ENCODE assay signal across 10 cellular contexts in genomic region chr3:11717301-11717700, GRCh38.
DNase-seq lines count a peak whose midpoint lies in the region; ATAC-seq and TF ChIP-seq lines count a peak whose summit lies in the region.
"Had no signal": no experiment of that assay in that cellular context is flagged by ENCODE, and none has a peak within 500 bp of the region (broad histone marks: within the 10 kb centered on the region; RNA-seq: fewer than 3 reads in every experiment).

No MANE protein-coding gene starts in this region.

- H3K9me3 ChIP-seq in HCT116 (ENCODE audit: control insufficient read depth in 1 of 2, insufficient read depth in 1 of 2, low read depth in 1 of 2, low read length in 2 of 2) (no peaks in the 10 kb centered on the region), testis (no peaks in the 10 kb centered on the region)

- H4K20me1 ChIP-seq in HCT116 (ENCODE audit: insufficient read depth) = no peaks in the 10 kb centered on the region

- intact Hi-C loops in HCT116 (cut with micrococcal nuclease) = no loop called here
- intact Hi-C loops in testis (cut with DNase I; ENCODE audit: low total_unique reads) = no loop called here

- H3K27me3 ChIP-seq in HCT116 (ENCODE audit: insufficient read depth, low read length) (no peaks in the 10 kb centered on the region), testis (no peaks in the 10 kb centered on the region)

- no peak overlapping the region for H3K4me3 ChIP-seq in HCT116 (replicated peaks in 1 of 2; ENCODE audit: low read depth in 1 of 2, low read length in 2 of 2)
- H3K4me3 ChIP-seq in testis = peak overlapping the region in 1 of 2 donors; percentile 88

- H3K9me2 ChIP-seq in HCT116 (ENCODE audit: insufficient read depth) = no peaks in the 10 kb centered on the region

- ATAC-seq in HCT116 = no peak
- ATAC-seq: stimulated activated effector memory CD8-positive, alpha-beta T cell treated with anti-CD3 and anti-CD28 coated beads, Interleukin-12 subunit alpha, Interleukin-12 subunit beta, amount 100 ng/mL, for 72 hours had no signal

- peak overlapping the region; percentile 95; the same call in 1 of the 2 replicates for H3K4me2 ChIP-seq in HCT116 (ENCODE audit: low read length)

- no peak for DNase-seq in HCT116 (ENCODE audit: low read depth, low spot score)
- peak; percentile 40 for DNase-seq in amniotic epithelial cell (ENCODE audit: low read depth)
- DNase-seq in kidney glomerular epithelial cell (lab: John Stamatoyannopoulos, UW) = peak; percentile 38
- DNase-seq in testis = no peak
- DNase-seq in NCI-H1417 (lab: John Stamatoyannopoulos, UW) = no peak
- DNase-seq in stimulated activated CD4-positive, alpha-beta T cell treated with anti-CD3 and anti-CD28 coated beads, Interleukin-4, amount 100 ng/mL, for 24 hours = no peak
- DNase-seq in SW480 (ENCODE audit: low spot score) = no peak
- DNase-seq: central memory CD4-positive, alpha-beta T cell; NCI-H1092 had no signal

- CTCF ChIA-PET in HCT116 (lab: Charles Lee) = no interaction called here

- peaks cover 48% of the 10 kb centered on the region for H3K79me2 ChIP-seq in HCT116 (ENCODE audit: insufficient read depth, low read length)

- H3K4me1 ChIP-seq in HCT116 (ENCODE audit: control insufficient read depth in 1 of 2, insufficient read depth in 2 of 2, low read length in 2 of 2) (peaks cover 19 to 30% of the 10 kb centered on the region in 2 experiments), testis (peaks cover 9% of the 10 kb centered on the region)

- TF ChIP-seq RAD21 in HCT116 (IDR thresholded peaks at IDR 0.05; ENCODE audit: low read depth) = no peak

- no peak overlapping the region for H3K9ac ChIP-seq in HCT116 (ENCODE audit: low read length)

- POLR2A ChIA-PET in HCT116 (lab: Charles Lee) = interaction anchor here (0.7 kb wide), 1 partner anchor 45 kb away, joined by 3 read pairs; no protein-coding TSS in a partner anchor

- H3K27ac ChIP-seq in HCT116 (ENCODE audit: low read depth, low read length) (no peak overlapping the region), testis (peak overlapping the region; percentile 90 to 91)

- RAD21 ChIA-PET in HCT116 (lab: Charles Lee; ENCODE audit: low non-redundant PET in 1 of 2, low total read pairs in 2 of 2, uncharacterized antibody in 2 of 2, unreplicated experiment in 2 of 2) = interaction anchor here in 1 of 2 experiments (0.7 kb wide), 1 partner anchor 53 kb away, joined by 3 read pairs; no protein-coding TSS in a partner anchor

- TF ChIP-seq CTCF in HCT116 (IDR thresholded peaks at IDR 0.05 in 2 of 3, conservative IDR thresholded peaks at IDR 0.05 in 1 of 3; ENCODE audit: borderline replicate concordance in 1 of 3, insufficient read depth in 1 of 3, low read depth in 2 of 3, low read length in 2 of 3) (no peak), testis (IDR thresholded peaks at IDR 0.05) (no peak)

- no TSS peak for BruUV-seq in HCT116 (replicated peaks; lab: Mats Ljungman, UMichigan)

- TF ChIP-seq POLR2A in HCT116 (IDR thresholded peaks at IDR 0.05; ENCODE audit: borderline replicate concordance, extremely low read depth, insufficient read depth, insufficient read length) (no peak), testis (IDR thresholded peaks at IDR 0.05) (no peak)

- 18 to 23% methylated on average over 6 of the region's 6 CpGs for WGBS in testis, 2 donors

- H2AFZ ChIP-seq in HCT116 (ENCODE audit: low read depth, low read length, poor library complexity, severe bottlenecking) = no peak overlapping the region

- no peaks in the 10 kb centered on the region for H3K36me3 ChIP-seq in HCT116 (ENCODE audit: control insufficient read depth in 1 of 2, insufficient read depth in 2 of 2, low read length in 2 of 2)
- H3K36me3 ChIP-seq in testis (ENCODE audit: low read depth, missing control alignments) = no peaks in the 10 kb centered on the region

TF ChIP-seq in HCT116, 20 proteins besides CTCF, POLR2A, EP300 and RAD21:
- TF ChIP-seq TCF7L2 (IDR thresholded peaks at IDR 0.05; ENCODE audit: borderline replicate concordance, extremely low read depth, insufficient read depth, insufficient read length) (no peak), JUND (IDR thresholded peaks at IDR 0.05) (no peak), EZH2 (IDR thresholded peaks at IDR 0.05) (no peak), FOSL1 (IDR thresholded peaks at IDR 0.05; ENCODE audit: low read depth) (no peak), ZBTB33 (IDR thresholded peaks at IDR 0.05; ENCODE audit: extremely low read depth, insufficient replicate concordance, low read length) (no peak), SIN3A (IDR thresholded peaks at IDR 0.05; ENCODE audit: low read depth) (no peak), ATF3 (IDR thresholded peaks at IDR 0.05) (no peak), ZNF274 (IDR thresholded peaks at IDR 0.05; ENCODE audit: low read depth, low read length) (no peak), POLR2AphosphoS5 (IDR thresholded peaks at IDR 0.05; ENCODE audit: low read depth, low read length) (no peak), YY1 (IDR thresholded peaks at IDR 0.05; ENCODE audit: extremely low read depth, insufficient replicate concordance, low read depth, low read length) (no peak), MAX (IDR thresholded peaks at IDR 0.05) (no peak), CEBPB (IDR thresholded peaks at IDR 0.05; ENCODE audit: low read depth) (no peak), CBX3 (IDR thresholded peaks at IDR 0.05; ENCODE audit: low read depth) (no peak), ELF1 (IDR thresholded peaks at IDR 0.05; ENCODE audit: borderline replicate concordance, low read depth) (no peak), ZFX (IDR thresholded peaks at IDR 0.05) (no peak), REST (IDR thresholded peaks at IDR 0.05; ENCODE audit: low read depth) (no peak), EGR1 (IDR thresholded peaks at IDR 0.05; ENCODE audit: low read depth) (no peak), SRF (IDR thresholded peaks at IDR 0.05; ENCODE audit: low read depth) (no peak), EZH2phosphoT487 (IDR thresholded peaks at IDR 0.05; ENCODE audit: borderline replicate concordance) (no peak)

Comparison
In these comparisons a context has a peak if more than half of its experiments do, and no peak if none do; other contexts are left out.
1. DNase-seq: peak in amniotic epithelial cell (single experiment) and kidney glomerular epithelial cell (single experiment); none in HCT116 (single experiment), testis (single experiment), NCI-H1417 (0 of 3), stimulated activated CD4-positive, alpha-beta T cell treated with anti-CD3 and anti-CD28 coated beads, Interleukin-4, amount 100 ng/mL, for 24 hours (single experiment) and SW480 (single experiment).